In the genomic region with DNA sequence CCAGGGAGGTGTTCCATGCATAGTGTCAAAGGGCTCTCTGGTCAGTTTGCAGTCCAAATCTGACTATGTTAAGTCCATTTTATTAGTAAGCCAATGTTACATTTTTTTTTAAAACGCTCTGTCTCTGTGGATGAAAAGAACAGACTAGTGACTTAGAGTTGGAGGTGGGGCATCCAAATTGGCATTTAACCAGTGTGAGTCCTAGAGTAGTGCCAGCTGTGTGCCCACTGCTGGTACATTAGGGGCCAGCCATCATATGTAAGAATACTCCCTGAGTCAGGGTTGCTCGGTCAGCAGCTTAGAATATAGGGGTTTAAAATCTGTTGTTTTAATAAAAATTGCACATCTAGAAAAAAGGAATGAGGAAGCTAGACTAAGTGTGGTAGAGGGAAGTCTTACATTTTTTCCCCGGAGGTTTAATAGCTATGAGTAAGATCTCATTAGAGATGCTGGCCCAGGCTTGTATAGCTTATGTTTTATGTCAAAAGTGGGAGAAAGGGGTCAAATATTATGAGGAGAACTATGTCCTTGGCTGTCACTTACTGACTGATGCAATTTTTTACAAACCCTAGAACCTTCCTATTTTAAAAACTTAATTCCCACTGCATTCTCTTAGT, we compare ENCODE assay signal across 18 cellular contexts.
DNase-seq lines count a peak whose midpoint lies in the region; ATAC-seq, FAIRE-seq and TF ChIP-seq lines count a peak whose summit lies in the region.
"Had no signal": no experiment of that assay in that cellular context is flagged by ENCODE, and none has a peak within 500 bp of the region (broad histone marks: within the 10 kb centered on the region; RNA-seq: fewer than 3 reads in every experiment).

No MANE protein-coding gene starts in this region.

- WGBS in mesenchymal stem cell: 83% methylated on average over 3 of the region's 3 CpGs

- no peak for FAIRE-seq in bronchial epithelial cell (lab: Jason Lieb, UNC)
- FAIRE-seq: GM18507 had no signal

- H3K27ac ChIP-seq in Karpas-422 (ENCODE audit: low read length): peak overlapping the region; percentile 66
- H3K27ac ChIP-seq in mesenchymal stem cell (ENCODE audit: low read length, poor library complexity, severe bottlenecking): no peak overlapping the region
- no peak overlapping the region for H3K27ac ChIP-seq in PC-9
- H3K27ac ChIP-seq: SK-N-MC had no signal

- H3K79me1 ChIP-seq in mesenchymal stem cell (replicated peaks; ENCODE audit: low read length, poor library complexity, severe bottlenecking): peaks cover 19% of the 10 kb centered on the region

- H3K4me3 ChIP-seq in Karpas-422 (ENCODE audit: low read length): no peak overlapping the region
- no peak overlapping the region for H3K4me3 ChIP-seq in bronchial epithelial cell (ENCODE audit: low read depth, low read length)
- no peak overlapping the region for H3K4me3 ChIP-seq in mesenchymal stem cell (ENCODE audit: insufficient read depth in 1 of 2, low read depth in 1 of 2, low read length in 2 of 2)
- H3K4me3 ChIP-seq in PC-9: no peak overlapping the region
- H3K4me3 ChIP-seq: SK-N-MC had no signal

- no peak overlapping the region for H3K18ac ChIP-seq in mesenchymal stem cell (ENCODE audit: low read depth in 1 of 2, low read length in 2 of 2)

- H3K27me3 ChIP-seq in Karpas-422 (ENCODE audit: low read length) (no peaks in the 10 kb centered on the region), bronchial epithelial cell (ENCODE audit: control insufficient read depth, insufficient read depth, low read length) (no peaks in the 10 kb centered on the region), mesenchymal stem cell (ENCODE audit: control insufficient read depth in 1 of 2, insufficient read depth in 1 of 2, low read length in 2 of 2) (no peaks in the 10 kb centered on the region), PC-9 (ENCODE audit: insufficient read depth, low read depth) (no peaks in the 10 kb centered on the region)

- POLR2A ChIA-PET in HEK293T (lab: Yijun Ruan, JAX): no interaction called here
- POLR2A ChIA-PET in PC-9 (lab: Charles Lee; ENCODE audit: unreplicated experiment): no interaction called here

- H3K36me3 ChIP-seq in Karpas-422 (ENCODE audit: insufficient read depth, low read length): peaks cover 43% of the 10 kb centered on the region
- H3K36me3 ChIP-seq in bronchial epithelial cell (ENCODE audit: control insufficient read depth, insufficient read depth, low read length): peaks cover 2% of the 10 kb centered on the region
- H3K36me3 ChIP-seq in mesenchymal stem cell (ENCODE audit: control insufficient read depth in 1 of 2, insufficient read depth in 2 of 2, low read depth in 1 of 2, low read length in 2 of 2): peaks cover 29 to 53% of the 10 kb centered on the region in 2 experiments
- no peaks in the 10 kb centered on the region for H3K36me3 ChIP-seq in PC-9 (ENCODE audit: low read depth)

- H2AK5ac ChIP-seq in mesenchymal stem cell (ENCODE audit: low read length, severe bottlenecking): no peak overlapping the region

- H3K79me2 ChIP-seq in Karpas-422 (ENCODE audit: low read length): peaks cover 3% of the 10 kb centered on the region; the same call in 1 of the 2 replicates
- no peaks in the 10 kb centered on the region for H3K79me2 ChIP-seq in PC-9 (ENCODE audit: low read depth)

- no peak overlapping the region for H3K4me2 ChIP-seq in Karpas-422 (ENCODE audit: low read depth, low read length, poor library complexity, severe bottlenecking)
- H3K4me2 ChIP-seq in mesenchymal stem cell (ENCODE audit: low read length, poor library complexity, severe bottlenecking): no peak overlapping the region
- no peak overlapping the region for H3K4me2 ChIP-seq in PC-9

- H2BK5ac ChIP-seq in mesenchymal stem cell (ENCODE audit: low read depth, low read length, poor library complexity, severe bottlenecking): no peak overlapping the region

- no peak overlapping the region for H4K8ac ChIP-seq in mesenchymal stem cell (ENCODE audit: low read length)

- H2BK12ac ChIP-seq in mesenchymal stem cell (ENCODE audit: low read length in 2 of 2): no peak overlapping the region

- no peaks in the 10 kb centered on the region for H3K9me2 ChIP-seq in Karpas-422 (replicated peaks; ENCODE audit: insufficient read depth, low read length)
- H3K9me2 ChIP-seq in PC-9 (ENCODE audit: insufficient read depth): no peaks in the 10 kb centered on the region

- BruUV-seq in PC-9 (replicated peaks; lab: Mats Ljungman, UMichigan): no TSS peak

- ATAC-seq in GM18498 (IDR thresholded peaks at IDR 0.05; ENCODE audit: unreplicated experiment): no peak
- ATAC-seq: left lobe of liver; naive thymus-derived CD8-positive, alpha-beta T cell had no signal

- H3F3A ChIP-seq in PC-9 (ENCODE audit: insufficient read depth, low read depth): no peaks in the 10 kb centered on the region

- H4K91ac ChIP-seq in mesenchymal stem cell (ENCODE audit: low read length): no peak overlapping the region

- H3K9me3 ChIP-seq in Karpas-422 (ENCODE audit: low read length): no peaks in the 10 kb centered on the region
- H3K9me3 ChIP-seq in mesenchymal stem cell (ENCODE audit: control insufficient read depth, low read length): peaks cover 25% of the 10 kb centered on the region
- no peaks in the 10 kb centered on the region for H3K9me3 ChIP-seq in PC-9 (ENCODE audit: insufficient read depth, low read depth)

- CTCF ChIA-PET in HEK293T (lab: Yijun Ruan, JAX): no interaction called here
- CTCF ChIA-PET in PC-9 (lab: Charles Lee): no interaction called here

- H2BK120ac ChIP-seq in mesenchymal stem cell (ENCODE audit: low read depth, low read length): no peak overlapping the region

- H3K4me1 ChIP-seq in Karpas-422 (ENCODE audit: low read length): peaks cover 33% of the 10 kb centered on the region
- no peaks in the 10 kb centered on the region for H3K4me1 ChIP-seq in mesenchymal stem cell (ENCODE audit: control insufficient read depth, insufficient read depth, low read depth, low read length)
- no peaks in the 10 kb centered on the region for H3K4me1 ChIP-seq in PC-9 (replicated peaks; ENCODE audit: insufficient read depth)

- TF ChIP-seq CTCF in bronchial epithelial cell (IDR thresholded peaks at IDR 0.05; ENCODE audit: insufficient read depth, low read length, severe bottlenecking) (no peak), PC-9 (conservative IDR thresholded peaks at IDR 0.05) (no peak)

- H2AFZ ChIP-seq in Karpas-422 (ENCODE audit: low read length) (no peak overlapping the region), mesenchymal stem cell (ENCODE audit: low read depth, low read length) (no peak overlapping the region), PC-9 (no peak overlapping the region)

- H3K4ac ChIP-seq in mesenchymal stem cell (ENCODE audit: low read depth in 1 of 2, low read length in 2 of 2): no peak overlapping the region

- DNase-seq in EH (ENCODE audit: low read depth) (peak; percentile 92), Karpas-422 (peak; percentile 60), bronchial epithelial cell (ENCODE audit: low read depth) (peak; percentile 20), mesenchymal stem cell (peak; percentile 11), HEK293T (ENCODE audit: extremely low spot score) (no peak), PC-9 (no peak)
- no peak for DNase-seq in stimulated activated naive CD4-positive, alpha-beta T cell treated with Interleukin-2 at 50 U/mL for 16 hours (lab: John Stamatoyannopoulos, UW)
- DNase-seq: activated naive CD4-positive, alpha-beta T cell treated with anti-CD3 and anti-CD28 coated beads, Interleukin-2, amount 50 U/mL, for 16 hours; CD4-positive, alpha-beta T cell; central memory CD4-positive, alpha-beta T cell; naive thymus-derived CD8-positive, alpha-beta T cell; NCI-H2081 treated with DMSO at 0.1 percent for 48 hours; NCI-H82; stimulated activated CD4-positive, alpha-beta T cell treated with anti-CD3 and anti-CD28 coated beads, Interleukin-4, amount 100 ng/mL, for 1 hour had no signal

- intact Hi-C loops in PC-9 (cut with micrococcal nuclease; ENCODE audit: unreplicated experiment): no loop called here

- no peaks in the 10 kb centered on the region for H4K20me1 ChIP-seq in Karpas-422 (ENCODE audit: insufficient read depth, low read depth, low read length)
- no peaks in the 10 kb centered on the region for H4K20me1 ChIP-seq in PC-9 (ENCODE audit: insufficient read depth)

- H2BK15ac ChIP-seq in mesenchymal stem cell (ENCODE audit: low read depth, poor library complexity, severe bottlenecking): no peak overlapping the region

- no peak overlapping the region for H3K23ac ChIP-seq in mesenchymal stem cell (ENCODE audit: low read length in 2 of 2)

- no peak overlapping the region for H3K14ac ChIP-seq in mesenchymal stem cell (ENCODE audit: low read length in 2 of 2)

- H3K9ac ChIP-seq in Karpas-422 (ENCODE audit: low read length) (no peak overlapping the region), mesenchymal stem cell (ENCODE audit: low read length) (peak overlapping the region; percentile 12)

TF ChIP-seq in HEK293T, 16 proteins besides CTCF, POLR2A, EP300 and RAD21:
- no peak for TF ChIP-seq ELF4 (IDR thresholded peaks at IDR 0.05)
- no peak for TF ChIP-seq SP1 (IDR thresholded peaks at IDR 0.05)
- TF ChIP-seq CTBP1 (IDR thresholded peaks at IDR 0.05; ENCODE audit: borderline replicate concordance): no peak
- no peak for TF ChIP-seq FOXA1 (IDR thresholded peaks at IDR 0.05)
- no peak for TF ChIP-seq ARNT (IDR thresholded peaks at IDR 0.05)
- no peak for TF ChIP-seq TARDBP (IDR thresholded peaks at IDR 0.05)
- no peak for TF ChIP-seq L3MBTL2 (conservative IDR thresholded peaks at IDR 0.05)
- TF ChIP-seq FOXM1 (IDR thresholded peaks at IDR 0.05; ENCODE audit: borderline replicate concordance): no peak
- no peak for TF ChIP-seq BHLHE40 (IDR thresholded peaks at IDR 0.05; ENCODE audit: borderline replicate concordance)
- TF ChIP-seq HDGF (IDR thresholded peaks at IDR 0.05; ENCODE audit: borderline replicate concordance): no peak
- no peak for TF ChIP-seq SUZ12 (IDR thresholded peaks at IDR 0.05)
- no peak for TF ChIP-seq FOXK2 (IDR thresholded peaks at IDR 0.05)
- no peak for TF ChIP-seq ZNF384 (IDR thresholded peaks at IDR 0.05)
- TF ChIP-seq LEF1 (IDR thresholded peaks at IDR 0.05; ENCODE audit: borderline replicate concordance): no peak
- TF ChIP-seq NFRKB (IDR thresholded peaks at IDR 0.05): no peak
- TF ChIP-seq, protein P1, sequence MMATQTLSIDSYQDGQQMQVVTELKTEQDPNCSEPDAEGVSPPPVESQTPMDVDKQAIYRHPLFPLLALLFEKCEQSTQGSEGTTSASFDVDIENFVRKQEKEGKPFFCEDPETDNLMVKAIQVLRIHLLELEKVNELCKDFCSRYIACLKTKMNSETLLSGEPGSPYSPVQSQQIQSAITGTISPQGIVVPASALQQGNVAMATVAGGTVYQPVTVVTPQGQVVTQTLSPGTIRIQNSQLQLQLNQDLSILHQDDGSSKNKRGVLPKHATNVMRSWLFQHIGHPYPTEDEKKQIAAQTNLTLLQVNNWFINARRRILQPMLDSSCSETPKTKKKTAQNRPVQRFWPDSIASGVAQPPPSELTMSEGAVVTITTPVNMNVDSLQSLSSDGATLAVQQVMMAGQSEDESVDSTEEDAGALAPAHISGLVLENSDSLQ (IDR thresholded peaks at IDR 0.05): no peak

Comparison
In these comparisons a context has a peak if more than half of its experiments do, and no peak if none do; other contexts are left out.
1. DNase-seq: peak in EH (single experiment), Karpas-422 (single experiment), bronchial epithelial cell (single experiment) and mesenchymal stem cell (single experiment); none in HEK293T (single experiment), stimulated activated naive CD4-positive, alpha-beta T cell treated with Interleukin-2 at 50 U/mL for 16 hours (single experiment) and PC-9 (0 of 2).